In the genomic region with DNA sequence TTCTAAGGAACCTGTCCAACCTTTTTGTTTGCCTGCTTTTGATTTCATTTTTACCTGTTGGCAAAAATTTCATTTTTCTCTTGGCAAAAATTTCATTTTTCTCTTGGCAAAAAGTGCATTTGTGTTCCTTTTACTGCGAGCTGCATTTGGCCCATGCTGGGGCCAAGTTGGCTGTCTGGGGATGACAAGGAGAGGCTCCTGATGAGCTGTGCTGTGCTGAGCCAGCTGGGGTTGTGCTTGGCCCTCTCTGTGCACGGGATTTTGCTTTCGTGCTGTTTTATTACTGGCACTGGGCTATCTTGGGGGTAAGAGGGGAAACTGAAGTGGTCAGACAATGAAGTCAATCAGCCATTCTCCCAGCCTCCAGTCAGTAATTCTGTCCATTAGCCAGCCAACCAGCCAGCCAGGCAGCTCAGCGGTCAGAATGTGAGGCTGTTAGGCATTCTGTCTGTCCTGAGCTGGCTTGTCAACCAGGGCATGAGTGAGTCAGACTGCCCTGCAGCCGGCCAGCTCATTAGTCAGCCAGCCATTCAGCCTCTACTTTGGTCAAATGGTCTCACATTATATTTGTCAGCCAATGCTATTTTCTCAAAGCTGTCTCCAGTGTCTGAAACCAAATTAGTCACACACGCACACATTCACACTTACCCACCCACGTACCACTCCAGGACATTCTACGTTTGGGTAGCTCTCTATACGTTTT, we compare ENCODE assay signal across 12 cellular contexts. TPM values are rescaled to one million over a fixed set of nuclear protein-coding genes. Genes with fewer than 3 reads are reported as not detected.
A peak's percentile ranks its signal among the peaks of the same experiment; 100 is the strongest.
DNase-seq lines count a peak whose midpoint lies in the region; ATAC-seq and TF ChIP-seq lines count a peak whose summit lies in the region.
"Had no signal": no experiment of that assay in that cellular context is flagged by ENCODE, and none has a peak within 500 bp of the region (broad histone marks: within the 10 kb centered on the region; RNA-seq: fewer than 3 reads in every experiment).

No MANE protein-coding gene starts in this region.

- no peak for DNase-seq in activated naive CD4-positive, alpha-beta T cell treated with anti-CD3 and anti-CD28 coated beads, Interleukin-2, amount 50 U/mL, for 72 hours (ENCODE audit: low spot score in 2 of 2)
- no peak for DNase-seq in activated naive CD4-positive, alpha-beta T cell treated with anti-CD3 and anti-CD28 coated beads, Interleukin-2, amount 50 U/mL, for 16 hours
- DNase-seq in SW 1271 (lab: John Stamatoyannopoulos, UW) (peak; percentile 0 to 11), fibroblast of villous mesenchyme (ENCODE audit: low read depth) (peak; percentile 74), superior temporal gyrus (ENCODE audit: extremely low spot score) (peak; percentile 13), HuH-7.5 (ENCODE audit: low spot score) (no peak), RPMI8226 (no peak)
- DNase-seq: hippocampal formation, KG1 had no signal

- no peak for TF ChIP-seq CTCF in fibroblast of villous mesenchyme (IDR thresholded peaks at IDR 0.05; ENCODE audit: insufficient read depth, low read depth, low read length)

- ATAC-seq in activated naive CD4-positive, alpha-beta T cell treated with anti-CD3 and anti-CD28 coated beads, Interleukin-2, amount 50 U/mL, for 72 hours = peak; percentile 13 to 69
- ATAC-seq in HG03571 (IDR thresholded peaks at IDR 0.05; ENCODE audit: unreplicated experiment) = no peak
- ATAC-seq: body of pancreas had no signal

- H3K27ac Mint-ChIP-seq in activated naive CD4-positive, alpha-beta T cell treated with anti-CD3 and anti-CD28 coated beads, Interleukin-2, amount 50 U/mL, for 72 hours = no peak overlapping the region

- H3K36me3 Mint-ChIP-seq in activated naive CD4-positive, alpha-beta T cell treated with anti-CD3 and anti-CD28 coated beads, Interleukin-2, amount 50 U/mL, for 72 hours = no peaks in the 10 kb centered on the region

- no peak overlapping the region for H3K4me3 ChIP-seq in fibroblast of villous mesenchyme (ENCODE audit: low read depth, low read length)
- H3K4me3 ChIP-seq: BLaER1 treated with 17β-estradiol and CSF1 and Interleukin-3, amounts not matched to agents 10 nM and 100 nM; body of pancreas had no signal

- peaks cover 0 to 3% of the 10 kb centered on the region in 2 donors for H3K9me3 Mint-ChIP-seq in activated naive CD4-positive, alpha-beta T cell treated with anti-CD3 and anti-CD28 coated beads, Interleukin-2, amount 50 U/mL, for 72 hours

RNA-seq across cellular contexts. Expression of gene PRPS1, which starts 56.9 kb away (rescaled TPM):
- 100 to 1,000 TPM; 107 to 135 TPM for total RNA-seq in activated naive CD4-positive, alpha-beta T cell treated with anti-CD3 and anti-CD28 coated beads, Interleukin-2, amount 50 U/mL, for 72 hours
- 34.1 and 76.9 TPM in 2 replicates for total RNA-seq in fibroblast of villous mesenchyme

Comparison
In these comparisons a context has a peak if more than half of its experiments do, and no peak if none do; other contexts are left out.
1. DNase-seq: peak in SW 1271 (2 of 2), fibroblast of villous mesenchyme (single experiment) and superior temporal gyrus (single experiment); none in activated naive CD4-positive, alpha-beta T cell treated with anti-CD3 and anti-CD28 coated beads, Interleukin-2, amount 50 U/mL, for 72 hours (0 of 2), activated naive CD4-positive, alpha-beta T cell treated with anti-CD3 and anti-CD28 coated beads, Interleukin-2, amount 50 U/mL, for 16 hours (single experiment), HuH-7.5 (single experiment) and RPMI8226 (single experiment).